1 cellular context compared by ENCODE assay signal in the genomic region with DNA sequence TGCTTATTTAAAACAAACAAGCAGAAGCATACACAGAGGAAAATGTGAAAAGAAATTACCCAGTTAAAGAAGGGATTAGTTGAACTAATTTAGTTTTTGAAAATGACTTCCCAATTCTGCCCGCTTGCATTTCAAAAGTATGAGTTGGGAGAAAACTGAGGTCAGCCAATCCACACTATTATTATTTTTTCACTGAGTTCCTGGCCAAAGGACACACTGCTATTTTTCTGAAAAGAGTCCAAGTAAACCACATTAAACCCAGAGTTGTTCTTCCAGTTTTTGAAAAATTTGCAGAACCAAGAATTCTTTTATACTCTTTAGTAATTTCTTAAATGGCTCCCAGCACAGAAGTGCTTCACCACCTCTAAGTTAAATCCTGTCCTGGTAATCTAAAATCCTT.
TF ChIP-seq lines count a peak whose summit lies in the region.

No MANE protein-coding gene starts in this region.

TF ChIP-seq in K562, 482 proteins besides CTCF, POLR2A, EP300 and RAD21:
- TF ChIP-seq DMBX1 (CRISPR knock-in tag; IDR thresholded peaks at IDR 0.05; ENCODE audit: borderline replicate concordance), result no peak
- TF ChIP-seq, protein P1, sequence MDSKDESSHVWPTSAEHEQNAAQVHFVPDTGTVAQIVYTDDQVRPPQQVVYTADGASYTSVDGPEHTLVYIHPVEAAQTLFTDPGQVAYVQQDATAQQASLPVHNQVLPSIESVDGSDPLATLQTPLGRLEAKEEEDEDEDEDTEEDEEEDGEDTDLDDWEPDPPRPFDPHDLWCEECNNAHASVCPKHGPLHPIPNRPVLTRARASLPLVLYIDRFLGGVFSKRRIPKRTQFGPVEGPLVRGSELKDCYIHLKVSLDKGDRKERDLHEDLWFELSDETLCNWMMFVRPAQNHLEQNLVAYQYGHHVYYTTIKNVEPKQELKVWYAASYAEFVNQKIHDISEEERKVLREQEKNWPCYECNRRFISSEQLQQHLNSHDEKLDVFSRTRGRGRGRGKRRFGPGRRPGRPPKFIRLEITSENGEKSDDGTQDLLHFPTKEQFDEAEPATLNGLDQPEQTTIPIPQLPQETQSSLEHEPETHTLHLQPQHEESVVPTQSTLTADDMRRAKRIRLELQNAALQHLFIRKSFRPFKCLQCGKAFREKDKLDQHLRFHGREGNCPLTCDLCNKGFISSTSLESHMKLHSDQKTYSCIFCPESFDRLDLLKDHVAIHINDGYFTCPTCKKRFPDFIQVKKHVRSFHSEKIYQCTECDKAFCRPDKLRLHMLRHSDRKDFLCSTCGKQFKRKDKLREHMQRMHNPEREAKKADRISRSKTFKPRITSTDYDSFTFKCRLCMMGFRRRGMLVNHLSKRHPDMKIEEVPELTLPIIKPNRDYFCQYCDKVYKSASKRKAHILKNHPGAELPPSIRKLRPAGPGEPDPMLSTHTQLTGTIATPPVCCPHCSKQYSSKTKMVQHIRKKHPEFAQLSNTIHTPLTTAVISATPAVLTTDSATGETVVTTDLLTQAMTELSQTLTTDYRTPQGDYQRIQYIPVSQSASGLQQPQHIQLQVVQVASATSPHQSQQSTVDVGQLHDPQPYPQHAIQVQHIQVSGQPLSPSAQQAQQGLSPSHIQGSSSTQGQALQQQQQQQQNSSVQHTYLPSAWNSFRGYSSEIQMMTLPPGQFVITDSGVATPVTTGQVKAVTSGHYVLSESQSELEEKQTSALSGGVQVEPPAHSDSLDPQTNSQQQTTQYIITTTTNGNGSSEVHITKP (IDR thresholded peaks at IDR 0.05; ENCODE audit: partially characterized antibody), result no peak
- TF ChIP-seq, protein P2, sequence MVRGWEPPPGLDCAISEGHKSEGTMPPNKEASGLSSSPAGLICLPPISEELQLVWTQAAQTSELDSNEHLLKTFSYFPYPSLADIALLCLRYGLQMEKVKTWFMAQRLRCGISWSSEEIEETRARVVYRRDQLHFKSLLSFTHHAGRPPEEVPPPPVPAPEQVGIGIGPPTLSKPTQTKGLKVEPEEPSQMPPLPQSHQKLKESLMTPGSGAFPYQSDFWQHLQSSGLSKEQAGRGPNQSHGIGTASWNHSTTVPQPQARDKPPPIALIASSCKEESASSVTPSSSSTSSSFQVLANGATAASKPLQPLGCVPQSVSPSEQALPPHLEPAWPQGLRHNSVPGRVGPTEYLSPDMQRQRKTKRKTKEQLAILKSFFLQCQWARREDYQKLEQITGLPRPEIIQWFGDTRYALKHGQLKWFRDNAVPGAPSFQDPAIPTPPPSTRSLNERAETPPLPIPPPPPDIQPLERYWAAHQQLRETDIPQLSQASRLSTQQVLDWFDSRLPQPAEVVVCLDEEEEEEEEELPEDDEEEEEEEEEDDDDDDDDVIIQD (CRISPR knock-in tag; IDR thresholded peaks at IDR 0.05), result no peak
- no peak for TF ChIP-seq ZFP1 (CRISPR knock-in tag; IDR thresholded peaks at IDR 0.05)
- TF ChIP-seq ZNF134 (CRISPR knock-in tag; conservative IDR thresholded peaks at IDR 0.05), result no peak
- TF ChIP-seq TCF3 (CRISPR knock-in tag; IDR thresholded peaks at IDR 0.05), result no peak
- TF ChIP-seq FOXP1 (CRISPR knock-in tag; IDR thresholded peaks at IDR 0.05), result no peak
- no peak for TF ChIP-seq ZNF445 (CRISPR knock-in tag; IDR thresholded peaks at IDR 0.05; ENCODE audit: low read depth)
- no peak for TF ChIP-seq DPF2 (IDR thresholded peaks at IDR 0.05)
- TF ChIP-seq ZNF41 (CRISPR knock-in tag; conservative IDR thresholded peaks at IDR 0.05), result no peak
- TF ChIP-seq CREB1 (IDR thresholded peaks at IDR 0.05), result no peak
- no peak for TF ChIP-seq CREB1 (CRISPR knock-in tag; IDR thresholded peaks at IDR 0.05)
- no peak for TF ChIP-seq CAMTA2 (CRISPR knock-in tag; conservative IDR thresholded peaks at IDR 0.05)
- no peak for TF ChIP-seq FOXK2 (conservative IDR thresholded peaks at IDR 0.05 in 1 of 2, IDR thresholded peaks at IDR 0.05 in 1 of 2; ENCODE audit: low read depth in 2 of 2)
- no peak for TF ChIP-seq ZNF592 (IDR thresholded peaks at IDR 0.05)
- TF ChIP-seq ZNF398 (CRISPR knock-in tag; IDR thresholded peaks at IDR 0.05), result no peak
- no peak for TF ChIP-seq ZNF583 (CRISPR knock-in tag; IDR thresholded peaks at IDR 0.05)
